Comparison of ENCODE assay signal across 8 cellular contexts in genomic region chr22:37187891-37188761, GRCh38. TPM values are rescaled to one million over a fixed set of nuclear protein-coding genes. Genes with fewer than 3 reads are reported as not detected.
DNase-seq lines count a peak whose midpoint lies in the region; ATAC-seq, FAIRE-seq and TF ChIP-seq lines count a peak whose summit lies in the region.

Gene C1QTNF6 (minus strand): TSS chr22:37188247. CDS start chr22:37188213, 34 bp downstream.

- POLR2A ChIA-PET in activated CD4-positive, alpha-beta T cell treated with anti-CD3 and anti-CD28 coated beads, Interleukin-2, amount 10 ng/mL, durations not matched to agents 7 days and 5 days (lab: Charles Lee) = interaction anchor here (0.6 kb wide), 1 partner anchor 82 kb away, joined by 6 read pairs; no protein-coding TSS in a partner anchor

- H3K27me3 ChIP-seq in bronchial epithelial cell (ENCODE audit: control insufficient read depth, insufficient read depth, low read length) (no peaks in the 10 kb centered on the region), thoracic aorta (replicated peaks; ENCODE audit: insufficient read depth) (no peaks in the 10 kb centered on the region)

- H3K9me3 ChIP-seq in thoracic aorta = no peaks in the 10 kb centered on the region

- no peak for ATAC-seq in thoracic aorta (ENCODE audit: insufficient number of reproducible peaks, low FRiP score, low read depth)
- ATAC-seq in HG02623 (IDR thresholded peaks at IDR 0.05; ENCODE audit: unreplicated experiment) = no peak

- H3K9me3 Mint-ChIP-seq in activated CD4-positive, alpha-beta T cell treated with anti-CD3 and anti-CD28 coated beads, Interleukin-2, amount 10 ng/mL, durations not matched to agents 7 days and 5 days = peaks cover 2% of the 10 kb centered on the region

- peaks cover 62% of the 10 kb centered on the region for H3K4me1 Mint-ChIP-seq in activated CD4-positive, alpha-beta T cell treated with anti-CD3 and anti-CD28 coated beads, Interleukin-2, amount 10 ng/mL, durations not matched to agents 7 days and 5 days

- peaks cover 16% of the 10 kb centered on the region for H3K36me3 Mint-ChIP-seq in activated CD4-positive, alpha-beta T cell treated with anti-CD3 and anti-CD28 coated beads, Interleukin-2, amount 10 ng/mL, durations not matched to agents 7 days and 5 days (ENCODE audit: low read depth)

- H3K27ac Mint-ChIP-seq in activated CD4-positive, alpha-beta T cell treated with anti-CD3 and anti-CD28 coated beads, Interleukin-2, amount 10 ng/mL, durations not matched to agents 7 days and 5 days = peak within 1 kb of the TSS; percentile 31

- no peaks in the 10 kb centered on the region for H3K36me3 ChIP-seq in bronchial epithelial cell (ENCODE audit: control insufficient read depth, insufficient read depth, low read length)
- H3K36me3 ChIP-seq in thoracic aorta = no peaks in the 10 kb centered on the region

- no peaks in the 10 kb centered on the region for H3K27me3 Mint-ChIP-seq in activated CD4-positive, alpha-beta T cell treated with anti-CD3 and anti-CD28 coated beads, Interleukin-2, amount 10 ng/mL, durations not matched to agents 7 days and 5 days

- no peak for DNase-seq in activated CD4-positive, alpha-beta T cell treated with anti-CD3 and anti-CD28 coated beads, Interleukin-2, amount 10 ng/mL, durations not matched to agents 7 days and 5 days
- DNase-seq in activated CD4-positive, alpha-beta T cell treated with anti-CD3 and anti-CD28 coated beads for 48 hours = no peak
- DNase-seq in bronchial epithelial cell (ENCODE audit: low read depth) (peak; percentile 73), kidney glomerular epithelial cell (lab: John Stamatoyannopoulos, UW) (peak; percentile 58), thoracic aorta (ENCODE audit: low spot score) (no peak), NCI-H748 (lab: John Stamatoyannopoulos, UW; ENCODE audit: unreplicated experiment) (no peak), cortex of kidney (lab: John Stamatoyannopoulos, UW) (no peak)

- CTCF ChIA-PET in activated CD4-positive, alpha-beta T cell treated with anti-CD3 and anti-CD28 coated beads, Interleukin-2, amount 10 ng/mL, durations not matched to agents 7 days and 5 days (lab: Charles Lee) = interaction anchor here (1.2 to 1.7 kb wide), 2 partner anchors 16 to 22 kb away, joined by 3 to 5 read pairs; no protein-coding TSS in a partner anchor

- peak within 1 kb of the TSS; percentile 34 for H3K4me3 Mint-ChIP-seq in activated CD4-positive, alpha-beta T cell treated with anti-CD3 and anti-CD28 coated beads, Interleukin-2, amount 10 ng/mL, durations not matched to agents 7 days and 5 days

- H3K27ac ChIP-seq in thoracic aorta = peak within 1 kb of the TSS; percentile 52 to 82

- TF ChIP-seq CTCF in bronchial epithelial cell (IDR thresholded peaks at IDR 0.05; ENCODE audit: insufficient read depth, low read length, severe bottlenecking) (no peak), thoracic aorta (IDR thresholded peaks at IDR 0.05) (no peak)

- H3K4me1 ChIP-seq in thoracic aorta (ENCODE audit: control insufficient read depth in 1 of 2, low read depth in 2 of 2) = peaks cover 24 to 29% of the 10 kb centered on the region in 2 donors

- peak within 1 kb of the TSS; percentile 31 for H3K4me3 ChIP-seq in bronchial epithelial cell (ENCODE audit: low read depth, low read length)
- peak within 1 kb of the TSS; percentile 67 for H3K4me3 ChIP-seq in thoracic aorta

- peak; percentile 36 for FAIRE-seq in bronchial epithelial cell (lab: Jason Lieb, UNC)

RNA-seq across cellular contexts. Expression of gene C1QTNF6, which starts in this region (rescaled TPM):
- total RNA-seq in activated CD4-positive, alpha-beta T cell treated with anti-CD3 and anti-CD28 coated beads, Interleukin-2, amount 10 ng/mL, durations not matched to agents 7 days and 5 days = 1 to 10 TPM; 7.6 to 8.3 TPM
- total RNA-seq in bronchial epithelial cell (2.9 and 4.1 TPM in 2 replicates), thoracic aorta (1 to 10 TPM; 1.9 to 2.1 TPM)

Comparison
In these comparisons a context has a peak if more than half of its experiments do, and no peak if none do; other contexts are left out.
1. DNase-seq: peak in bronchial epithelial cell (single experiment) and kidney glomerular epithelial cell (single experiment); none in activated CD4-positive, alpha-beta T cell treated with anti-CD3 and anti-CD28 coated beads, Interleukin-2, amount 10 ng/mL, durations not matched to agents 7 days and 5 days (single experiment), activated CD4-positive, alpha-beta T cell treated with anti-CD3 and anti-CD28 coated beads for 48 hours (single experiment), thoracic aorta (single experiment), NCI-H748 (single experiment) and cortex of kidney (single experiment).